In genomic region chr11:60916669-60917206, GRCh38 we compare ENCODE assay signal across 1 cellular context.
TF ChIP-seq lines count a peak whose summit lies in the region.

No MANE protein-coding gene starts in this region.

TF ChIP-seq in GM23338, 12 proteins besides CTCF, POLR2A, EP300 and RAD21:
- TF ChIP-seq ETS1 (IDR thresholded peaks at IDR 0.05) (no peak), EZH2 (IDR thresholded peaks at IDR 0.05; ENCODE audit: low read depth, unreplicated experiment) (no peak), EZH2phosphoT487 (IDR thresholded peaks at IDR 0.05; ENCODE audit: unreplicated experiment) (no peak), POLR2AphosphoS5 (IDR thresholded peaks at IDR 0.05; ENCODE audit: low read depth) (no peak), STAT1 (IDR thresholded peaks at IDR 0.05; ENCODE audit: unreplicated experiment) (no peak), ZNF114 (CRISPR knock-in tag; IDR thresholded peaks at IDR 0.05) (no peak), JUNB (IDR thresholded peaks at IDR 0.05; ENCODE audit: unreplicated experiment) (no peak), CREB1 (CRISPR knock-in tag; IDR thresholded peaks at IDR 0.05; ENCODE audit: low read depth) (no peak), ZNF331 (CRISPR knock-in tag; IDR thresholded peaks at IDR 0.05; ENCODE audit: low read depth) (no peak)
